In genomic region chr7:134593530-134594392, GRCh38 we compare ENCODE assay signal across 9 cellular contexts. TPM values are rescaled to one million over a fixed set of nuclear protein-coding genes. Genes with fewer than 3 reads are reported as not detected.
A peak's percentile ranks its signal among the peaks of the same experiment; 100 is the strongest.
DNase-seq lines count a peak whose midpoint lies in the region; ATAC-seq and TF ChIP-seq lines count a peak whose summit lies in the region.
"Had no signal": no experiment of that assay in that cellular context is flagged by ENCODE, and none has a peak within 500 bp of the region (broad histone marks: within the 10 kb centered on the region; RNA-seq: fewer than 3 reads in every experiment).

No MANE protein-coding gene starts in this region.

- H3K4me3 Mint-ChIP-seq in neural progenitor cell, result no peak overlapping the region
- H3K4me3 Mint-ChIP-seq in activated T-helper 17 cell treated with anti-CD3 and anti-CD28 coated beads, Interleukin-2, amount 50 U/mL, for 72 hours, result no peak overlapping the region

- H3K4me3 ChIP-seq in fibroblast of lung (replicated peaks in 1 of 4; ENCODE audit: control extremely low read depth in 1 of 4, insufficient read depth in 1 of 4, low read depth in 3 of 4, low read length in 4 of 4) (no peak overlapping the region), neural progenitor cell (no peak overlapping the region)

- H4K20me1 ChIP-seq in fibroblast of lung (ENCODE audit: control insufficient read depth, extremely low read depth, insufficient read depth, low read length), result no peaks in the 10 kb centered on the region
- no peaks in the 10 kb centered on the region for H4K20me1 ChIP-seq in neural progenitor cell (ENCODE audit: low read depth)

- no peaks in the 10 kb centered on the region for H3K79me2 ChIP-seq in fibroblast of lung (ENCODE audit: control insufficient read depth, insufficient read depth, low read length)
- H3K79me2 ChIP-seq in neural progenitor cell (ENCODE audit: low read depth), result no peaks in the 10 kb centered on the region

- peaks cover 4% of the 10 kb centered on the region for H3K4me1 Mint-ChIP-seq in neural progenitor cell
- H3K4me1 Mint-ChIP-seq in activated T-helper 17 cell treated with anti-CD3 and anti-CD28 coated beads, Interleukin-2, amount 50 U/mL, for 72 hours, result no peaks in the 10 kb centered on the region

- H3K36me3 Mint-ChIP-seq in neural progenitor cell, result peaks cover under 1% of the 10 kb centered on the region
- H3K36me3 Mint-ChIP-seq in activated T-helper 17 cell treated with anti-CD3 and anti-CD28 coated beads, Interleukin-2, amount 50 U/mL, for 72 hours (ENCODE audit: low read depth), result no peaks in the 10 kb centered on the region

- peak overlapping the region; percentile 59 for H2AFZ ChIP-seq in fibroblast of lung (ENCODE audit: low read length)
- H2AFZ ChIP-seq in neural progenitor cell (replicated peaks), result no peak overlapping the region

- ATAC-seq in GM19351 (IDR thresholded peaks at IDR 0.05; ENCODE audit: unreplicated experiment), result no peak
- no peak for ATAC-seq in activated T-helper 17 cell treated with anti-CD3 and anti-CD28 coated beads, Interleukin-2, amount 50 U/mL, for 72 hours (replicated peaks)

- H3K27ac ChIP-seq in RWPE1 (peak overlapping the region; percentile 82), fibroblast of lung (ENCODE audit: insufficient read depth, low read length) (peak overlapping the region; percentile 72), neural progenitor cell (no peak overlapping the region)

- H3K4me1 ChIP-seq in fibroblast of lung (ENCODE audit: control insufficient read depth, extremely low read depth, insufficient read depth, low read length) (no peaks in the 10 kb centered on the region), neural progenitor cell (no peaks in the 10 kb centered on the region)

- POLR2A ChIA-PET in RWPE1 (lab: Yijun Ruan, JAX; ENCODE audit: low non-redundant PET), result no interaction called here

- peak overlapping the region; percentile 14 for H3K27ac Mint-ChIP-seq in neural progenitor cell
- H3K27ac Mint-ChIP-seq in activated T-helper 17 cell treated with anti-CD3 and anti-CD28 coated beads, Interleukin-2, amount 50 U/mL, for 72 hours, result no peak overlapping the region

- H3K9me3 ChIP-seq in fibroblast of lung (ENCODE audit: control insufficient read depth, insufficient read depth, low read depth, low read length), result no peaks in the 10 kb centered on the region
- no peaks in the 10 kb centered on the region for H3K9me3 ChIP-seq in neural progenitor cell (ENCODE audit: low read depth)

- no peaks in the 10 kb centered on the region for H3F3A ChIP-seq in neural progenitor cell (ENCODE audit: low read depth)

- no peaks in the 10 kb centered on the region for H3K27me3 Mint-ChIP-seq in neural progenitor cell (ENCODE audit: insufficient read depth, low read depth)
- peaks cover 4% of the 10 kb centered on the region for H3K27me3 Mint-ChIP-seq in activated T-helper 17 cell treated with anti-CD3 and anti-CD28 coated beads, Interleukin-2, amount 50 U/mL, for 72 hours

- H3K9me3 Mint-ChIP-seq in neural progenitor cell, result peaks cover 27% of the 10 kb centered on the region
- H3K9me3 Mint-ChIP-seq in activated T-helper 17 cell treated with anti-CD3 and anti-CD28 coated beads, Interleukin-2, amount 50 U/mL, for 72 hours, result peaks cover 2% of the 10 kb centered on the region

- peak overlapping the region; percentile 26 for H3K4me2 ChIP-seq in fibroblast of lung (ENCODE audit: extremely low read depth, insufficient read depth, low read length)
- H3K4me2 ChIP-seq in neural progenitor cell, result no peak overlapping the region

- H3K27me3 ChIP-seq in fibroblast of lung (ENCODE audit: control insufficient read depth, insufficient read depth, low read length) (no peaks in the 10 kb centered on the region), neural progenitor cell (no peaks in the 10 kb centered on the region)

- DNase-seq in AG08396 (ENCODE audit: low spot score) (peak; percentile 54), RWPE1 (ENCODE audit: low spot score) (no peak), fibroblast of lung (ENCODE audit: low read depth in 2 of 2) (peak; percentile 92 to 95), neural progenitor cell (ENCODE audit: low spot score) (peak; percentile 9), activated T-cell treated with anti-CD3 and anti-CD28 coated beads for 4 hours (no peak)
- no peak for DNase-seq in activated CD4-positive, alpha-beta T cell treated with anti-CD3 and anti-CD28 coated beads, Interleukin-2, amount 50 U/mL, for 4 hours

- CTCF ChIA-PET in RWPE1 (lab: Yijun Ruan, JAX), result interaction anchor here (0.6 kb wide), 1 partner anchor 11 kb away, joined by 4 read pairs; no protein-coding TSS in a partner anchor

- no peak for TF ChIP-seq CTCF in RWPE1 (conservative IDR thresholded peaks at IDR 0.05; ENCODE audit: low read depth)
- no peak for TF ChIP-seq CTCF in fibroblast of lung (conservative IDR thresholded peaks at IDR 0.05 in 1 of 2, IDR thresholded peaks at IDR 0.05 in 1 of 2; ENCODE audit: low read depth in 1 of 2, low read length in 2 of 2)
- no peak for TF ChIP-seq CTCF in neural progenitor cell (IDR thresholded peaks at IDR 0.05)

- no peaks in the 10 kb centered on the region for H3K36me3 ChIP-seq in fibroblast of lung (ENCODE audit: control insufficient read depth, insufficient read depth, low read length)
- H3K36me3 ChIP-seq in neural progenitor cell, result no peaks in the 10 kb centered on the region

- H3K9ac ChIP-seq in fibroblast of lung (ENCODE audit: insufficient read depth, low read length) (no peak overlapping the region), neural progenitor cell (no peak overlapping the region)

RNA-seq across cellular contexts. Expression of gene AKR1B15, which starts 44.9 kb away (rescaled TPM):
- total RNA-seq in fibroblast of lung, result not detected in 2 replicates
- not detected in 2 replicates for polyA plus RNA-seq in fibroblast of lung
- not detected in 2 replicates for polyA plus RNA-seq in fibroblast of lung (2012)
- not detected in 2 replicates for polyA minus RNA-seq in fibroblast of lung (ENCODE audit: low replicate concordance)
- not detected in 2 replicates for total RNA-seq in neural progenitor cell (ENCODE audit: low replicate concordance)
- not detected for total RNA-seq in activated T-helper 17 cell treated with anti-CD3 and anti-CD28 coated beads, Interleukin-2, amount 50 U/mL, for 72 hours
- total RNA-seq: glomerular endothelial cell had no signal

RNA-seq across cellular contexts. Expression of gene BPGM, which starts 52.9 kb away (rescaled TPM):
- 19.0 and 25.8 TPM in 2 replicates for total RNA-seq in fibroblast of lung
- 24.0 and 29.7 TPM in 2 replicates for polyA plus RNA-seq in fibroblast of lung
- 13.7 and 16.8 TPM in 2 replicates for polyA plus RNA-seq in fibroblast of lung (2012)
- polyA minus RNA-seq in fibroblast of lung (ENCODE audit: low replicate concordance), result 1.6 TPM in 1 of 2 replicates, not detected in the other
- total RNA-seq in neural progenitor cell (ENCODE audit: low replicate concordance), result 25.5 and 49.7 TPM in 2 replicates
- total RNA-seq in activated T-helper 17 cell treated with anti-CD3 and anti-CD28 coated beads, Interleukin-2, amount 50 U/mL, for 72 hours, result 10 to 100 TPM; 17.2 to 20.7 TPM

Comparison
In these comparisons a context has a peak if more than half of its experiments do, and no peak if none do; other contexts are left out.
1. DNase-seq: peak in AG08396 (single experiment), fibroblast of lung (2 of 2) and neural progenitor cell (single experiment); none in RWPE1 (single experiment), activated CD4-positive, alpha-beta T cell treated with anti-CD3 and anti-CD28 coated beads, Interleukin-2, amount 50 U/mL, for 4 hours (0 of 2) and activated T-cell treated with anti-CD3 and anti-CD28 coated beads for 4 hours (single experiment).